ENCODE assay signal across 21 cellular contexts in genomic region chr9:34606908-34607307, GRCh38. TPM values are rescaled to one million over a fixed set of nuclear protein-coding genes. Genes with fewer than 3 reads are reported as not detected.
DNase-seq lines count a peak whose midpoint lies in the region; ATAC-seq and TF ChIP-seq lines count a peak whose summit lies in the region.
"Had no signal": no experiment of that assay in that cellular context is flagged by ENCODE, and none has a peak within 500 bp of the region (broad histone marks: within the 10 kb centered on the region; RNA-seq: fewer than 3 reads in every experiment).

No MANE protein-coding gene starts in this region.

- H3K4me3 ChIP-seq in hepatocyte (no peak overlapping the region), mucosa of descending colon (no peak overlapping the region), uterus (no peak overlapping the region)
- H3K4me3 ChIP-seq: GM12878, MG63 had no signal

- H3K27me3 ChIP-seq in hepatocyte (no peaks in the 10 kb centered on the region), uterus (no peaks in the 10 kb centered on the region)
- H3K27me3 ChIP-seq: MG63 had no signal

- H3K9me2 ChIP-seq in hepatocyte (replicated peaks; ENCODE audit: insufficient read depth): no peaks in the 10 kb centered on the region

- peaks cover 9% of the 10 kb centered on the region for H3K4me1 ChIP-seq in hepatocyte (ENCODE audit: insufficient read depth)
- H3K4me1 ChIP-seq in mucosa of descending colon (ENCODE audit: low read depth): peaks cover 4% of the 10 kb centered on the region
- H3K4me1 ChIP-seq in uterus: no peaks in the 10 kb centered on the region

- WGBS in hepatocyte (ENCODE audit: low lambda C conversion rate, missing lambda C conversion rate): 83% methylated on average over 3 of the region's 3 CpGs

- no peak overlapping the region for H3K4me2 ChIP-seq in hepatocyte

- ATAC-seq in mucosa of descending colon: peak; percentile 67
- ATAC-seq: GM12878, Panc1 had no signal

- H2AFZ ChIP-seq in hepatocyte: no peak overlapping the region

- intact Hi-C loops in mucosa of descending colon (cut with DNase I, micrococcal nuclease) (no loop called here), uterus (cut with DNase I; ENCODE audit: low total_unique reads) (no loop called here)

- no peaks in the 10 kb centered on the region for H3K9me3 ChIP-seq in hepatocyte (ENCODE audit: low read depth)
- H3K9me3 ChIP-seq in mucosa of descending colon: no peaks in the 10 kb centered on the region
- H3K9me3 ChIP-seq in uterus: no peaks in the 10 kb centered on the region
- H3K9me3 ChIP-seq: MG63 had no signal

- H3K36me3 ChIP-seq in hepatocyte (replicated peaks; ENCODE audit: insufficient read depth, low read depth): no peaks in the 10 kb centered on the region
- no peaks in the 10 kb centered on the region for H3K36me3 ChIP-seq in mucosa of descending colon (ENCODE audit: low read depth)
- no peaks in the 10 kb centered on the region for H3K36me3 ChIP-seq in uterus
- H3K36me3 ChIP-seq: MG63 had no signal

- no peak for TF ChIP-seq POLR2A in uterus (IDR thresholded peaks at IDR 0.05)

- no peaks in the 10 kb centered on the region for H4K20me1 ChIP-seq in hepatocyte (ENCODE audit: insufficient read depth, poor library complexity, severe bottlenecking)

- peaks cover 13% of the 10 kb centered on the region for H3K79me2 ChIP-seq in hepatocyte

- DNase-seq in DMS53 (lab: John Stamatoyannopoulos, UW) (peak; percentile 82), hepatocyte (ENCODE audit: low spot score) (peak; percentile 48), mucosa of descending colon (no peak), SW 1271 (lab: John Stamatoyannopoulos, UW) (no peak), uterus (no peak)
- DNase-seq: HCEC 1CT, KG1, MG63, NCI-H1105 treated with DMSO at 0.1 percent for 48 hours, NCI-H1694, NCI-H2029 treated with DMSO at 0.1 percent for 48 hours, NCI-H446 treated with DMSO at 0.1 percent for 48 hours, NCI-H526, NCI-H82, SHP77 treated with DMSO at 0.1 percent for 48 hours had no signal

- H3K27ac ChIP-seq in hepatocyte (peak overlapping the region; percentile 67), uterus (no peak overlapping the region)

- TF ChIP-seq CTCF in hepatocyte (IDR thresholded peaks at IDR 0.05; ENCODE audit: poor library complexity) (no peak), mucosa of descending colon (IDR thresholded peaks at IDR 0.05) (no peak), uterus (IDR thresholded peaks at IDR 0.05) (no peak)

RNA-seq across cellular contexts. Expression of gene RPP25L, which starts 5.0 kb away (rescaled TPM):
- total RNA-seq in hepatocyte (30.0 and 31.5 TPM in 2 replicates), mucosa of descending colon (10 to 100 TPM; 29.4 to 47.2 (median 39.4) TPM), uterus (10 to 100 TPM; 18.1 to 39.1 (median 26.9) TPM)
- polyA plus RNA-seq in hepatocyte: 31.8 and 35.7 TPM in 2 replicates

RNA-seq across cellular contexts. Expression of gene DCTN3, which starts 13.4 kb away (rescaled TPM):
- 60.3 and 75.0 TPM in 2 replicates for total RNA-seq in hepatocyte
- polyA plus RNA-seq in hepatocyte: 83.1 and 114 TPM in 2 replicates
- total RNA-seq in mucosa of descending colon: 10 to 100 TPM; 64.4 to 67.1 (median 64.7) TPM
- total RNA-seq in uterus: 10 to 100 TPM; 27.7 to 98.0 (median 58.6) TPM

RNA-seq across cellular contexts. Expression of gene CNTFR, which starts 17.4 kb away (rescaled TPM):
- total RNA-seq in hepatocyte: 2.1 and 4.7 TPM in 2 replicates
- 7.0 and 7.5 TPM in 2 replicates for polyA plus RNA-seq in hepatocyte
- 10 to 100 TPM in 1 of 3 donors, 1 to 10 TPM in 2; 1.5 to 14.5 (median 7.7) TPM for total RNA-seq in mucosa of descending colon
- total RNA-seq in uterus: 10 to 100 TPM in 1 of 4 donors, 1 to 10 TPM in 1, under 1 TPM in 1, not detected in 1; 0.59 to 14.7 (median 6.6) TPM
- total RNA-seq: A172, GM12878, OCI-LY7 had no signal
- polyA plus RNA-seq: GM12878 had no signal

RNA-seq across cellular contexts. Expression of gene ARID3C, which starts 22.0 kb away (rescaled TPM):
- 0.27 TPM in 1 of 2 replicates, not detected in the other for total RNA-seq in hepatocyte
- 0.21 TPM in 1 of 2 replicates, not detected in the other for polyA plus RNA-seq in hepatocyte
- not detected for total RNA-seq in mucosa of descending colon
- under 1 TPM in 2 of 4 donors, not detected in 2; 0.35 to 0.82 TPM for total RNA-seq in uterus
- total RNA-seq: A172, GM12878, H1 had no signal
- polyA plus RNA-seq: BJ, GM12878 had no signal

RNA-seq across cellular contexts. Expression of gene SIGMAR1, which starts 30.7 kb away (rescaled TPM):
- total RNA-seq in hepatocyte: 126 and 141 TPM in 2 replicates
- polyA plus RNA-seq in hepatocyte: 212 and 240 TPM in 2 replicates
- total RNA-seq in mucosa of descending colon: 10 to 100 TPM; 48.1 to 59.8 (median 49.6) TPM
- total RNA-seq in uterus: 10 to 100 TPM; 34.1 to 55.2 (median 51.3) TPM

Comparison
In these comparisons a context has a peak if more than half of its experiments do, and no peak if none do; other contexts are left out.
1. DNase-seq: peak in DMS53 (single experiment) and hepatocyte (single experiment); none in mucosa of descending colon (0 of 3), SW 1271 (0 of 2) and uterus (0 of 2).